10 cellular contexts compared by ENCODE assay signal in genomic region chr14:71050227-71050823, GRCh38.
A peak's percentile ranks its signal among the peaks of the same experiment; 100 is the strongest.
DNase-seq lines count a peak whose midpoint lies in the region; ATAC-seq, FAIRE-seq and TF ChIP-seq lines count a peak whose summit lies in the region.
"Had no signal": no experiment of that assay in that cellular context is flagged by ENCODE, and none has a peak within 500 bp of the region (broad histone marks: within the 10 kb centered on the region; RNA-seq: fewer than 3 reads in every experiment).

No MANE protein-coding gene starts in this region.

- FAIRE-seq in HepG2 (lab: Jason Lieb, UNC): no peak
- FAIRE-seq: astrocyte had no signal

- H2BK5ac ChIP-seq in H9 (ENCODE audit: insufficient read length, low read length): no peak overlapping the region

- H4K91ac ChIP-seq in H9 (ENCODE audit: insufficient read length, low read depth, low read length): no peak overlapping the region

- no peaks in the 10 kb centered on the region for H3K23me2 ChIP-seq in H9 (ENCODE audit: insufficient read length, low read depth, low read length, poor library complexity, severe bottlenecking)

- H4K20me1 ChIP-seq in H9 (ENCODE audit: control insufficient read depth, insufficient read depth, insufficient read length) (no peaks in the 10 kb centered on the region), HepG2 (ENCODE audit: insufficient read depth, low read length) (no peaks in the 10 kb centered on the region)

- H3K23ac ChIP-seq in H9 (ENCODE audit: insufficient read length, low read depth, low read length): no peak overlapping the region

- H3K36me3 ChIP-seq in HepG2 (replicated peaks in 1 of 2; ENCODE audit: control insufficient read depth in 1 of 2, insufficient read depth in 2 of 2, low read length in 2 of 2) (peaks cover 3 to 42% of the 10 kb centered on the region in 2 experiments; a peak in 4 of 5 replicates), H7 (replicated peaks; ENCODE audit: control insufficient read depth, insufficient read depth, low read length) (peaks cover 5% of the 10 kb centered on the region)

- no peak overlapping the region for H3K4me3 Mint-ChIP-seq in H9
- H3K4me3 Mint-ChIP-seq: memory B cell had no signal

- no peak overlapping the region for H4K5ac ChIP-seq in H9 (ENCODE audit: insufficient read length, low read depth, low read length)

- H3T11ph ChIP-seq in H9 (ENCODE audit: low read length): no peak overlapping the region

- H3K27ac ChIP-seq in C4-2B: no peak overlapping the region
- no peak overlapping the region for H3K27ac ChIP-seq in H9 (ENCODE audit: insufficient read length, low read depth, low read length)
- H3K27ac ChIP-seq in VCaP: no peak overlapping the region
- H3K27ac ChIP-seq in HepG2 (ENCODE audit: extremely low read length, insufficient read depth, low read length): no peak overlapping the region

- H4K8ac ChIP-seq in H9 (replicated peaks; ENCODE audit: insufficient read length, low read depth, low read length): no peak overlapping the region

- H3K27me3 ChIP-seq in H9 (ENCODE audit: insufficient read depth, low read length): no peaks in the 10 kb centered on the region
- no peaks in the 10 kb centered on the region for H3K27me3 ChIP-seq in HepG2 (ENCODE audit: control insufficient read depth in 1 of 2, insufficient read depth in 2 of 2, low read length in 2 of 2)
- H3K27me3 ChIP-seq in H7 (ENCODE audit: control insufficient read depth, insufficient read depth, low read length): no peaks in the 10 kb centered on the region

- DNase-seq in H9 (no peak), HepG2 (ENCODE audit: low spot score) (no peak), H7 (no peak), T-helper 1 cell (no peak), SHP77 treated with DMSO at 0.1 percent for 48 hours (lab: John Stamatoyannopoulos, UW) (no peak)
- DNase-seq in activated naive CD4-positive, alpha-beta T cell treated with Interleukin-2 at 50 U/mL for 16 hours: no peak

- no peaks in the 10 kb centered on the region for H3K4me1 Mint-ChIP-seq in H9

- no peaks in the 10 kb centered on the region for H3K27me3 Mint-ChIP-seq in H9 (ENCODE audit: low read depth)
- H3K27me3 Mint-ChIP-seq: memory B cell had no signal

- peaks cover 8 to 38% (median 28%) of the 10 kb centered on the region in 3 experiments; a peak in 6 of 7 replicates for H3K36me3 Mint-ChIP-seq in H9 (ENCODE audit: insufficient read depth in 1 of 3, low read depth in 3 of 3)

- no peak overlapping the region for H2BK12ac ChIP-seq in H9 (ENCODE audit: insufficient read length, low read depth, low read length)

- peak; percentile 76 for TF ChIP-seq CTCF in C4-2B (conservative IDR thresholded peaks at IDR 0.05)
- peak; percentile 59 for TF ChIP-seq CTCF in H9 (conservative IDR thresholded peaks at IDR 0.05)
- peak; percentile 65 for TF ChIP-seq CTCF in VCaP (conservative IDR thresholded peaks at IDR 0.05)
- no peak for TF ChIP-seq CTCF in HepG2 (CRISPR knock-in tag; IDR thresholded peaks at IDR 0.05)

- H3K9me3 ChIP-seq in H9 (ENCODE audit: control insufficient read depth, low read depth, low read length) (no peaks in the 10 kb centered on the region), HepG2 (ENCODE audit: low read length) (no peaks in the 10 kb centered on the region)

- no peaks in the 10 kb centered on the region for H3K9me3 Mint-ChIP-seq in H9
- H3K9me3 Mint-ChIP-seq: memory B cell had no signal

- H2AK5ac ChIP-seq in H9 (ENCODE audit: insufficient read length, low read length): no peak overlapping the region

- ATAC-seq in HepG2: 0 out of 3 replicates have a peak, but pooled peaks have one; percentile 30

- H3K4me1 ChIP-seq in H9 (ENCODE audit: insufficient read depth, low read length): no peaks in the 10 kb centered on the region
- H3K4me1 ChIP-seq in HepG2 (ENCODE audit: insufficient read depth, low read length): no peaks in the 10 kb centered on the region

- H3K27ac Mint-ChIP-seq in H9: no peak overlapping the region
- H3K27ac Mint-ChIP-seq: memory B cell had no signal

- no peak for TF ChIP-seq RAD21 in HepG2 (CRISPR knock-in tag; IDR thresholded peaks at IDR 0.05)

- TF ChIP-seq POLR2A in HepG2 (IDR thresholded peaks at IDR 0.05; ENCODE audit: insufficient read depth in 1 of 2, low read depth in 2 of 2, low read length in 2 of 2): no peak

- H3K79me1 ChIP-seq in H9 (ENCODE audit: insufficient read depth, low read depth, low read length, poor library complexity, severe bottlenecking): no peaks in the 10 kb centered on the region

- H2BK20ac ChIP-seq in H9 (ENCODE audit: low read depth, low read length, poor library complexity, severe bottlenecking): no peak overlapping the region

- no CpG with 5 or more reads among the region's 2 CpGs for WGBS in H9 (ENCODE audit: extremely low coverage, insufficient read length, low lambda C conversion rate)
- WGBS in HepG2 (ENCODE audit: low lambda C conversion rate): 100% methylated on average over 2 of the region's 2 CpGs

- no peak overlapping the region for H3K18ac ChIP-seq in H9 (ENCODE audit: insufficient read length, low read depth, low read length)

- H3K9ac ChIP-seq in H9 (ENCODE audit: extremely low read depth, insufficient read length, low read length) (no peak overlapping the region), HepG2 (ENCODE audit: insufficient read depth, low read depth, low read length) (no peak overlapping the region)

- no TSS peak for BruUV-seq in HepG2 (replicated peaks; lab: Mats Ljungman, UMichigan)

- no peak overlapping the region for H2BK15ac ChIP-seq in H9 (ENCODE audit: low read depth, low read length)

- H3K79me2 ChIP-seq in H9 (ENCODE audit: insufficient read depth, low read length) (no peaks in the 10 kb centered on the region), HepG2 (ENCODE audit: insufficient read depth, low read length) (no peaks in the 10 kb centered on the region)

- no peak overlapping the region for H3K4ac ChIP-seq in H9 (ENCODE audit: low read depth, low read length)

- H2AFZ ChIP-seq in H9 (ENCODE audit: low read length) (no peak overlapping the region), HepG2 (ENCODE audit: low read length) (no peak overlapping the region)

- intact Hi-C loops in HepG2 (cut with micrococcal nuclease; ENCODE audit: unreplicated experiment): no loop called here

- in situ Hi-C loops in HepG2 (cut with HindIII; ENCODE audit: extremely low pct_ligation_motif_present, low pct_unique_long_range_greater_than_20kb): no loop called here

- H3K4me2 ChIP-seq in H9 (ENCODE audit: insufficient read depth, insufficient read length, low read length) (no peak overlapping the region), HepG2 (ENCODE audit: low read depth, low read length) (no peak overlapping the region)

- H3K4me3 ChIP-seq in HepG2 (replicated peaks in 1 of 3; ENCODE audit: insufficient read depth in 1 of 3, low read depth in 2 of 3, low read length in 3 of 3): no peak overlapping the region
- H3K4me3 ChIP-seq in H7 (ENCODE audit: insufficient read depth, low read depth, low read length): no peak overlapping the region

- CTCF ChIA-PET in HepG2 (lab: Yijun Ruan, JAX; ENCODE audit: low intra/inter-chr PET ratio, low total read pairs): no interaction called here

- no peak overlapping the region for H2BK120ac ChIP-seq in H9 (ENCODE audit: low read depth, low read length, poor library complexity, severe bottlenecking)

- TF ChIP-seq EP300 in HepG2 (IDR thresholded peaks at IDR 0.05; ENCODE audit: low read depth in 2 of 2, low read length in 2 of 2) (no peak), HepG2 (CRISPR knock-in tag; IDR thresholded peaks at IDR 0.05; ENCODE audit: borderline replicate concordance) (no peak)

- H3K14ac ChIP-seq in H9 (ENCODE audit: insufficient read depth, low read length): no peak overlapping the region

- POLR2A ChIA-PET in HepG2 (lab: Yijun Ruan, JAX): no interaction called here

- H3K56ac ChIP-seq in H9 (ENCODE audit: insufficient read length, low read depth, low read length): no peak overlapping the region

TF ChIP-seq in HepG2, 621 proteins besides CTCF, POLR2A, EP300 and RAD21:
- TF ChIP-seq ZIK1 (CRISPR knock-in tag; IDR thresholded peaks at IDR 0.05; ENCODE audit: borderline replicate concordance, low read depth): no peak
- TF ChIP-seq RBFOX2 (IDR thresholded peaks at IDR 0.05; ENCODE audit: low read depth, low read length): no peak
- no peak for TF ChIP-seq HOXA3 (CRISPR knock-in tag; IDR thresholded peaks at IDR 0.05)
- no peak for TF ChIP-seq ZMAT5 (CRISPR knock-in tag; IDR thresholded peaks at IDR 0.05; ENCODE audit: borderline replicate concordance, low read depth)
- no peak for TF ChIP-seq ONECUT2 (CRISPR knock-in tag; IDR thresholded peaks at IDR 0.05)
- no peak for TF ChIP-seq SCMH1 (CRISPR knock-in tag; IDR thresholded peaks at IDR 0.05; ENCODE audit: borderline replicate concordance)
- no peak for TF ChIP-seq PAF1 (CRISPR knock-in tag; IDR thresholded peaks at IDR 0.05)
- TF ChIP-seq NCOA1 (CRISPR knock-in tag; IDR thresholded peaks at IDR 0.05): no peak
- TF ChIP-seq RBAK (CRISPR knock-in tag; IDR thresholded peaks at IDR 0.05): no peak
TF ChIP-seq in HepG2: peak in this region for 0.
